ENCODE assay signal across 8 cellular contexts in the genomic region with DNA sequence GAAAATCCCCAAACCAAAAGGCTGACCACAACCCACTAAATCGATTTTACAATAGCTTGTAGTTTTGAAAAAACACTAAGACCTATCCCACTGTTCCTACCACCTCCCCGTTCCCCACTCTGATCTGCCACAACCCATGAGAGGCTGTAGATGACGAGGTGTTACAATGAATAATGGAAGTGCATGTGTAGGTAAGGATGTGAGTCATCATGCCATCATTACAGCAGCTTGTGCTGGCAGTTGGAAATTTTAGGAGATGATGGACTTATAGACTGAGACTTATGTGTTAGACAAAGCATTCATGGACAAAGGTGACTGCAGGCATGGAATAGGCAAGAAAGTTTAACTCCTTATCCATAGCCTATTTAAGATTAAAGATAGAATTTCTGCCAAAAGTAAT.
DNase-seq lines count a peak whose midpoint lies in the region; ATAC-seq, FAIRE-seq and TF ChIP-seq lines count a peak whose summit lies in the region.

No MANE protein-coding gene starts in this region.

- TF ChIP-seq RAD21 in A549 (conservative IDR thresholded peaks at IDR 0.05 in 1 of 2, IDR thresholded peaks at IDR 0.05 in 1 of 2): no peak

- POLR2A ChIA-PET in A549 (lab: Yijun Ruan, JAX): no interaction called here

- TF ChIP-seq EP300 in A549 (IDR thresholded peaks at IDR 0.05): no peak

- no peak for TF ChIP-seq POLR2A in A549 (IDR thresholded peaks at IDR 0.05; ENCODE audit: low read length)

- DNase-seq in A549 (ENCODE audit: low read depth in 1 of 2, low spot score in 1 of 2) (peak; percentile 27 to 37), astrocyte of the hippocampus (ENCODE audit: low read depth, low spot score) (peak; percentile 46), DMS114 treated with DMSO at 0.1 percent for 48 hours (lab: John Stamatoyannopoulos, UW; ENCODE audit: unreplicated experiment) (no peak), left ventricle myocardium inferior (no peak)
- DNase-seq in effector CD4-positive, alpha-beta T cell: no peak

- no peak overlapping the region for H3K27ac ChIP-seq in A549
- H3K27ac ChIP-seq in left ventricle myocardium inferior (replicated peaks): no peak overlapping the region

- no peaks in the 10 kb centered on the region for H3K36me3 ChIP-seq in left ventricle myocardium inferior

- H3K4me3 ChIP-seq in A549 (no peak overlapping the region), left ventricle myocardium inferior (no peak overlapping the region)

- TF ChIP-seq CTCF in A549 (IDR thresholded peaks at IDR 0.05) (no peak), left ventricle myocardium inferior (IDR thresholded peaks at IDR 0.05; ENCODE audit: borderline replicate concordance) (no peak)

- H3K27me3 ChIP-seq in left ventricle myocardium inferior (ENCODE audit: low read depth): no peaks in the 10 kb centered on the region

- H3K4me2 ChIP-seq in A549: no peak overlapping the region

- peak in 1 of 2 experiments; percentile 59; a peak in 2 of 6 replicates for ATAC-seq in A549
- peak; percentile 35 for ATAC-seq in GM18520 (IDR thresholded peaks at IDR 0.05; ENCODE audit: unreplicated experiment)
- peak; percentile 59 for ATAC-seq in HG03442 (IDR thresholded peaks at IDR 0.05; ENCODE audit: unreplicated experiment)
- no peak for ATAC-seq in GM19328 (IDR thresholded peaks at IDR 0.05; ENCODE audit: unreplicated experiment)

- no peaks in the 10 kb centered on the region for H3K9me3 ChIP-seq in A549
- no peaks in the 10 kb centered on the region for H3K9me3 ChIP-seq in left ventricle myocardium inferior (replicated peaks)

- intact Hi-C loops in left ventricle myocardium inferior (cut with micrococcal nuclease): no loop called here

- peaks cover 13% of the 10 kb centered on the region; the same call in 2 of the 3 replicates for H3K4me1 ChIP-seq in A549
- peaks cover 6% of the 10 kb centered on the region for H3K4me1 ChIP-seq in left ventricle myocardium inferior

- CTCF ChIA-PET in A549 (lab: Yijun Ruan, JAX): interaction anchor here (0.6 kb wide), 1 partner anchor 59 kb away, joined by 3 read pairs; no protein-coding TSS in a partner anchor

- 28% methylated on average over 3 of the region's 3 CpGs for WGBS in A549 (ENCODE audit: missing lambda C conversion rate)

- FAIRE-seq in A549 (lab: Jason Lieb, UNC): no peak

TF ChIP-seq in A549, 52 proteins besides CTCF, POLR2A, EP300 and RAD21:
- TF ChIP-seq FOSL2 (IDR thresholded peaks at IDR 0.05) (no peak), FOSL2 (CRISPR knock-in tag; IDR thresholded peaks at IDR 0.05) (peak; percentile 40; the same call in 1 of the 2 replicates), NR3C1 (IDR thresholded peaks at IDR 0.05) (no peak)

Comparison
In these comparisons a context has a peak if more than half of its experiments do, and no peak if none do; other contexts are left out.
1. DNase-seq: peak in A549 (2 of 2) and astrocyte of the hippocampus (single experiment); none in DMS114 treated with DMSO at 0.1 percent for 48 hours (single experiment), effector CD4-positive, alpha-beta T cell (single experiment) and left ventricle myocardium inferior (single experiment).